ENCODE assay signal across 1 cellular context in genomic region chr15:68610825-68611224, GRCh38.
TF ChIP-seq lines count a peak whose summit lies in the region.

No MANE protein-coding gene starts in this region.

TF ChIP-seq in H1, 55 proteins besides CTCF, POLR2A, EP300 and RAD21 (continued from another document):
- no peak for TF ChIP-seq JUND (IDR thresholded peaks at IDR 0.05; ENCODE audit: low read length)
- TF ChIP-seq YY1 (IDR thresholded peaks at IDR 0.05; ENCODE audit: low read depth, low read length) = no peak
- no peak for TF ChIP-seq SRF (IDR thresholded peaks at IDR 0.05; ENCODE audit: low read depth, low read length)
- no peak for TF ChIP-seq KDM4A (IDR thresholded peaks at IDR 0.05; ENCODE audit: low read depth, low read length, severe bottlenecking)
- TF ChIP-seq CTBP2 (IDR thresholded peaks at IDR 0.05; ENCODE audit: borderline replicate concordance, insufficient read depth, insufficient read length, low read length) = no peak
- no peak for TF ChIP-seq FOSL1 (IDR thresholded peaks at IDR 0.05; ENCODE audit: insufficient read depth, low read depth, low read length)
- TF ChIP-seq ATF2 (IDR thresholded peaks at IDR 0.05; ENCODE audit: low read length) = no peak
- TF ChIP-seq NRF1 (IDR thresholded peaks at IDR 0.05; ENCODE audit: low read depth, low read length) = no peak
- no peak for TF ChIP-seq SIX5 (IDR thresholded peaks at IDR 0.05; ENCODE audit: low read depth, low read length)
- TF ChIP-seq GTF2F1 (IDR thresholded peaks at IDR 0.05; ENCODE audit: borderline replicate concordance, low read depth, low read length) = no peak
- no peak for TF ChIP-seq ATF3 (IDR thresholded peaks at IDR 0.05; ENCODE audit: insufficient read depth, low read depth, low read length)
TF ChIP-seq in H1: peak in this region for 0.
